ENCODE assay signal across 1 cellular context in the genomic region with DNA sequence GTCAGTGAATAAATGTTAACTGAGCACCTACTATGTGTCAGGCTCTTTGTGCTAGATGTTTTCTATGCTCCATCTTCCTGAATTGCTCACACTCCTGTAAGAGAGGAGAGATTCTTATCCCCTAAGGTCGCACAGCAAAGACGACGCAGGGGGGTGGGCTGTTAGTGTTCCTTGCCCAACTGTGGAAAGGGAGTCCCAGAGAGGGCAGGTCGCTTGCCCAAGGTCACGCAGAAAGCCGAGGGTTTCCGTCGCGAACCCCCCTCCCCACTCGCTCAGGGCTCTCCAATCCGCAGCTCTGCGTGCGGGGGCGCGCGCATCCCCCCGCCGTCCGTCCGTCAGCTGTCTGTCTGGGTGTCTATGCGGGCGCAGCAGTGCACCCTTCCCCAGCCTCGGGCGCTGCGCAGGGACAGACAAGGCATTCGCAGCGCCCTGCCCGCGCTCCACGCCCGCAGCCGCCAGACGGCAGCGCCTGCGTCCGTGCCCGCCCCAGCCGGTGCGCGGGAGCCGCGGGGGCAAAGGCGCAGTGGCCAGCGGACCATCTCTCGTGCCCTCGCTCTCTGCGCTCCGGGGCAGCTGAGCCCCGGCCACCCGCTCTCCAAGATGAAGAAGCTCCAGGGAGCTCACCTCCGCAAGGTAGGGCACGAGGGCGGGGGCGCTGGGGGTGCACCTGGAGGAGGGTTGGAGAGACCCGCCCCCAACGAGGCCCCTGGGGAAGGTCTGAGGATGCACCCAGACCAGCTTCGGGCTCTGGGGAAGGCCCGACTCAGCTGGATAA.
TF ChIP-seq lines count a peak whose summit lies in the region.

A gene (plus strand): TSS at position 335 of the 775 bp plus-strand sequence. CDS start 266 bp downstream, at position 601.

TF ChIP-seq in A549, 52 proteins besides CTCF, POLR2A, EP300 and RAD21:
- TF ChIP-seq, protein P1, sequence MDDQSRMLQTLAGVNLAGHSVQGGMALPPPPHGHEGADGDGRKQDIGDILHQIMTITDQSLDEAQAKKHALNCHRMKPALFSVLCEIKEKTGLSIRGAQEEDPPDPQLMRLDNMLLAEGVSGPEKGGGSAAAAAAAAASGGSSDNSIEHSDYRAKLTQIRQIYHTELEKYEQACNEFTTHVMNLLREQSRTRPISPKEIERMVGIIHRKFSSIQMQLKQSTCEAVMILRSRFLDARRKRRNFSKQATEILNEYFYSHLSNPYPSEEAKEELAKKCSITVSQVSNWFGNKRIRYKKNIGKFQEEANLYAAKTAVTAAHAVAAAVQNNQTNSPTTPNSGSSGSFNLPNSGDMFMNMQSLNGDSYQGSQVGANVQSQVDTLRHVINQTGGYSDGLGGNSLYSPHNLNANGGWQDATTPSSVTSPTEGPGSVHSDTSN (IDR thresholded peaks at IDR 0.05) = no peak
- TF ChIP-seq MAFK (IDR thresholded peaks at IDR 0.05; ENCODE audit: partially characterized antibody) (no peak), RNF2 (IDR thresholded peaks at IDR 0.05; ENCODE audit: borderline replicate concordance, low read depth) (no peak), TFCP2L1 (CRISPR knock-in tag; IDR thresholded peaks at IDR 0.05) (no peak), HEYL (CRISPR knock-in tag; IDR thresholded peaks at IDR 0.05) (no peak), CBX8 (IDR thresholded peaks at IDR 0.05) (no peak), KDM1A (IDR thresholded peaks at IDR 0.05; ENCODE audit: low read depth) (no peak), JUNB (IDR thresholded peaks at IDR 0.05) (no peak), CEBPB (IDR thresholded peaks at IDR 0.05) (no peak), SREBF2 (IDR thresholded peaks at IDR 0.05) (no peak)
- TF ChIP-seq, protein P2, sequence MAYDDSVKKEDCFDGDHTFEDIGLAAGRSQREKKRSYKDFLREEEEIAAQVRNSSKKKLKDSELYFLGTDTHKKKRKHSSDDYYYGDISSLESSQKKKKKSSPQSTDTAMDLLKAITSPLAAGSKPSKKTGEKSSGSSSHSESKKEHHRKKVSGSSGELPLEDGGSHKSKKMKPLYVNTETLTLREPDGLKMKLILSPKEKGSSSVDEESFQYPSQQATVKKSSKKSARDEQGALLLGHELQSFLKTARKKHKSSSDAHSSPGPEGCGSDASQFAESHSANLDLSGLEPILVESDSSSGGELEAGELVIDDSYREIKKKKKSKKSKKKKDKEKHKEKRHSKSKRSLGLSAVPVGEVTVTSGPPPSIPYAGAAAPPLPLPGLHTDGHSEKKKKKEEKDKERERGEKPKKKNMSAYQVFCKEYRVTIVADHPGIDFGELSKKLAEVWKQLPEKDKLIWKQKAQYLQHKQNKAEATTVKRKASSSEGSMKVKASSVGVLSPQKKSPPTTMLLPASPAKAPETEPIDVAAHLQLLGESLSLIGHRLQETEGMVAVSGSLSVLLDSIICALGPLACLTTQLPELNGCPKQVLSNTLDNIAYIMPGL (CRISPR knock-in tag; IDR thresholded peaks at IDR 0.05; ENCODE audit: borderline replicate concordance) = no peak
